8 cellular contexts compared by ENCODE assay signal in genomic region chr1:200668514-200669313, GRCh38. TPM values are rescaled to one million over a fixed set of nuclear protein-coding genes. Genes with fewer than 3 reads are reported as not detected.
DNase-seq lines count a peak whose midpoint lies in the region; ATAC-seq, FAIRE-seq and TF ChIP-seq lines count a peak whose summit lies in the region.

No MANE protein-coding gene starts in this region.

- H3K4me3 ChIP-seq in astrocyte (ENCODE audit: insufficient read depth, low read depth, low read length) (peak overlapping the region; percentile 76), lower lobe of right lung (peak overlapping the region; percentile 72), urinary bladder (ENCODE audit: low read depth, low read length) (peak overlapping the region; percentile 90)

- peak overlapping the region; percentile 100 for H3K27ac ChIP-seq in astrocyte (ENCODE audit: low read depth, low read length)
- H3K27ac ChIP-seq in lower lobe of right lung = peak overlapping the region; percentile 99
- H3K27ac ChIP-seq in urinary bladder (ENCODE audit: low read depth) = no peak overlapping the region

- H3K79me2 ChIP-seq in astrocyte (ENCODE audit: insufficient read depth, low read length) = peaks cover 9% of the 10 kb centered on the region

- H3K9me3 Mint-ChIP-seq in activated naive CD4-positive, alpha-beta T cell treated with anti-CD3 and anti-CD28 coated beads, Interleukin-2, amount 50 U/mL, for 24 hours = no peaks in the 10 kb centered on the region
- H3K9me3 Mint-ChIP-seq in astrocyte (ENCODE audit: unreplicated experiment) = no peaks in the 10 kb centered on the region

- ATAC-seq in lower lobe of right lung (no peak), HG03439 (IDR thresholded peaks at IDR 0.05; ENCODE audit: unreplicated experiment) (no peak)

- peaks cover 13% of the 10 kb centered on the region for H3K36me3 Mint-ChIP-seq in activated naive CD4-positive, alpha-beta T cell treated with anti-CD3 and anti-CD28 coated beads, Interleukin-2, amount 50 U/mL, for 24 hours
- no peaks in the 10 kb centered on the region for H3K36me3 Mint-ChIP-seq in astrocyte (ENCODE audit: low read depth, unreplicated experiment)

- peaks cover 52% of the 10 kb centered on the region for H3K4me1 Mint-ChIP-seq in activated naive CD4-positive, alpha-beta T cell treated with anti-CD3 and anti-CD28 coated beads, Interleukin-2, amount 50 U/mL, for 24 hours
- H3K4me1 Mint-ChIP-seq in astrocyte (ENCODE audit: low read depth, unreplicated experiment) = peaks cover 6% of the 10 kb centered on the region

- DNase-seq in activated naive CD4-positive, alpha-beta T cell treated with Interleukin-2 at 50 U/mL for 16 hours = no peak
- DNase-seq in astrocyte (ENCODE audit: low read depth) (no peak), lower lobe of right lung (no peak), NCI-H524 (lab: John Stamatoyannopoulos, UW) (no peak), anterior cingulate cortex (lab: John Stamatoyannopoulos, UW) (no peak)

- H3K4me1 ChIP-seq in astrocyte (ENCODE audit: insufficient read depth, low read length) (peaks cover 10% of the 10 kb centered on the region), lower lobe of right lung (peaks cover 17% of the 10 kb centered on the region), urinary bladder (ENCODE audit: insufficient read depth) (peaks cover 2% of the 10 kb centered on the region)

- no peaks in the 10 kb centered on the region for H3K27me3 ChIP-seq in astrocyte (ENCODE audit: insufficient read depth, low read length)
- no peaks in the 10 kb centered on the region for H3K27me3 ChIP-seq in lower lobe of right lung (ENCODE audit: low read depth)

- no peaks in the 10 kb centered on the region for H4K20me1 ChIP-seq in astrocyte (ENCODE audit: insufficient read depth, low read length)

- peak overlapping the region; percentile 98 for H3K4me3 Mint-ChIP-seq in activated naive CD4-positive, alpha-beta T cell treated with anti-CD3 and anti-CD28 coated beads, Interleukin-2, amount 50 U/mL, for 24 hours
- H3K4me3 Mint-ChIP-seq in astrocyte (ENCODE audit: unreplicated experiment) = peak overlapping the region; percentile 88

- H3K9me3 ChIP-seq in astrocyte (ENCODE audit: insufficient read depth, low read depth, low read length) = no peaks in the 10 kb centered on the region
- H3K9me3 ChIP-seq in lower lobe of right lung = no peaks in the 10 kb centered on the region

- TF ChIP-seq CTCF in astrocyte (IDR thresholded peaks at IDR 0.05; ENCODE audit: insufficient read depth, low read depth, low read length) (no peak), lower lobe of right lung (IDR thresholded peaks at IDR 0.05) (no peak)

- H3K27ac Mint-ChIP-seq in activated naive CD4-positive, alpha-beta T cell treated with anti-CD3 and anti-CD28 coated beads, Interleukin-2, amount 50 U/mL, for 24 hours = peak overlapping the region; percentile 86
- H3K27ac Mint-ChIP-seq in astrocyte (ENCODE audit: unreplicated experiment) = peak overlapping the region; percentile 76

- H2AFZ ChIP-seq in astrocyte (ENCODE audit: low read depth, low read length) = peak overlapping the region; percentile 36

- peak overlapping the region; percentile 90 for H3K4me2 ChIP-seq in astrocyte (ENCODE audit: low read length)

- H3K9ac ChIP-seq in astrocyte (ENCODE audit: low read length) = peak overlapping the region; percentile 100

- intact Hi-C loops in lower lobe of right lung (cut with DNase I) = no loop called here

- FAIRE-seq in astrocyte (lab: Jason Lieb, UNC) = no peak

- 27% methylated on average over 7 of the region's 7 CpGs for WGBS in urinary bladder

- H3K36me3 ChIP-seq in astrocyte (ENCODE audit: insufficient read depth, low read length) (no peaks in the 10 kb centered on the region), lower lobe of right lung (peaks cover 12% of the 10 kb centered on the region), urinary bladder (ENCODE audit: insufficient read depth) (no peaks in the 10 kb centered on the region)

- H3K27me3 Mint-ChIP-seq in activated naive CD4-positive, alpha-beta T cell treated with anti-CD3 and anti-CD28 coated beads, Interleukin-2, amount 50 U/mL, for 24 hours = no peaks in the 10 kb centered on the region
- no peaks in the 10 kb centered on the region for H3K27me3 Mint-ChIP-seq in astrocyte (ENCODE audit: low read depth, unreplicated experiment)

RNA-seq across cellular contexts. Expression of gene DDX59, which starts 1.0 kb away (rescaled TPM):
- total RNA-seq in astrocyte = 12.6 and 13.2 TPM in 2 replicates
- total RNA-seq in lower lobe of right lung = 19.6 TPM
- 34.8 TPM for total RNA-seq in urinary bladder
- 18.5 TPM for polyA plus RNA-seq in urinary bladder

RNA-seq across cellular contexts. Expression of gene KIF14, which starts 48.2 kb away (rescaled TPM):
- total RNA-seq in astrocyte = 1.2 and 2.1 TPM in 2 replicates
- total RNA-seq in lower lobe of right lung = 0.44 TPM
- total RNA-seq in urinary bladder = 8.5 TPM
- polyA plus RNA-seq in urinary bladder = 0.09 TPM
